In genomic region chr3:5499404-5499803, GRCh38 we compare ENCODE assay signal across 11 cellular contexts.
DNase-seq lines count a peak whose midpoint lies in the region; ATAC-seq and TF ChIP-seq lines count a peak whose summit lies in the region.
"Had no signal": no experiment of that assay in that cellular context is flagged by ENCODE, and none has a peak within 500 bp of the region (broad histone marks: within the 10 kb centered on the region; RNA-seq: fewer than 3 reads in every experiment).

No MANE protein-coding gene starts in this region.

- H3K27ac Mint-ChIP-seq in T-helper 17 cell = no peak overlapping the region
- H3K27ac Mint-ChIP-seq in CD8-positive, alpha-beta T cell = no peak overlapping the region

- DNase-seq in T-helper 17 cell (no peak), 8988T (no peak), lower lobe of right lung (no peak)
- no peak for DNase-seq in CD8-positive, alpha-beta T cell
- DNase-seq: COR-L47, NCI-H446 had no signal

- H3K4me1 ChIP-seq in OCI-LY3 (ENCODE audit: low read length) (peaks cover 19% of the 10 kb centered on the region), lower lobe of right lung (no peaks in the 10 kb centered on the region)
- no peaks in the 10 kb centered on the region for H3K4me1 ChIP-seq in CD8-positive, alpha-beta T cell (ENCODE audit: insufficient read depth, low read length)

- peaks cover 9% of the 10 kb centered on the region; the same call in 1 of the 2 replicates for H4K20me1 ChIP-seq in OCI-LY3 (ENCODE audit: insufficient read depth, low read length)

- H3K36me3 ChIP-seq in OCI-LY3 (replicated peaks; ENCODE audit: low read depth, low read length) (no peaks in the 10 kb centered on the region), lower lobe of right lung (no peaks in the 10 kb centered on the region)
- no peaks in the 10 kb centered on the region for H3K36me3 ChIP-seq in CD8-positive, alpha-beta T cell (ENCODE audit: insufficient read depth, low read length)

- H3K9me3 ChIP-seq in OCI-LY3 (ENCODE audit: insufficient read depth, low read length) (no peaks in the 10 kb centered on the region), T-helper 17 cell (ENCODE audit: control insufficient read depth, low read length, poor library complexity, severe bottlenecking) (no peaks in the 10 kb centered on the region), lower lobe of right lung (no peaks in the 10 kb centered on the region)
- H3K9me3 ChIP-seq in CD8-positive, alpha-beta T cell (ENCODE audit: low read length) = no peaks in the 10 kb centered on the region

- H3K9ac ChIP-seq in OCI-LY3 (ENCODE audit: low read length) = no peak overlapping the region

- H3K4me3 ChIP-seq in OCI-LY3 (ENCODE audit: low read length) = peak overlapping the region; percentile 30
- H3K4me3 ChIP-seq in CD8-positive, alpha-beta T cell (ENCODE audit: low read depth, low read length) = no peak overlapping the region
- no peak overlapping the region for H3K4me3 ChIP-seq in lower lobe of right lung

- CTCF ChIA-PET in CD8-positive, alpha-beta T cell (lab: Charles Lee) = no interaction called here

- POLR2A ChIA-PET in CD8-positive, alpha-beta T cell (lab: Charles Lee) = interaction anchor here (0.6 kb wide), 1 partner anchor 1990 kb away, joined by 3 read pairs; no protein-coding TSS in a partner anchor

- no peak overlapping the region for H3K27ac ChIP-seq in OCI-LY3 (ENCODE audit: low read length)
- no peak overlapping the region for H3K27ac ChIP-seq in CD8-positive, alpha-beta T cell (ENCODE audit: low read depth, low read length)
- no peak overlapping the region for H3K27ac ChIP-seq in lower lobe of right lung

- H3K9me3 Mint-ChIP-seq in CD8-positive, alpha-beta T cell = no peaks in the 10 kb centered on the region

- H3K27me3 ChIP-seq in OCI-LY3 (ENCODE audit: low read depth, low read length) (peaks cover 78% of the 10 kb centered on the region), lower lobe of right lung (ENCODE audit: low read depth) (no peaks in the 10 kb centered on the region)
- H3K27me3 ChIP-seq in CD8-positive, alpha-beta T cell (ENCODE audit: insufficient read depth, low read length) = no peaks in the 10 kb centered on the region

- peak overlapping the region; percentile 66 for H3K4me2 ChIP-seq in OCI-LY3 (ENCODE audit: low read length)

- TF ChIP-seq CTCF in OCI-LY3 (IDR thresholded peaks at IDR 0.05; ENCODE audit: low read depth, low read length) (no peak), lower lobe of right lung (IDR thresholded peaks at IDR 0.05) (no peak)
- no peak for TF ChIP-seq CTCF in CD8-positive, alpha-beta T cell (IDR thresholded peaks at IDR 0.05)

- H3K79me2 ChIP-seq in OCI-LY3 (ENCODE audit: low read length) = no peaks in the 10 kb centered on the region

- intact Hi-C loops in CD8-positive, alpha-beta T cell (cut with DNase I, micrococcal nuclease) = no loop called here
- intact Hi-C loops in lower lobe of right lung (cut with DNase I) = no loop called here

- ATAC-seq in GM18909 (IDR thresholded peaks at IDR 0.05; ENCODE audit: poor library complexity, unreplicated experiment) = peak; percentile 91
- peak; percentile 86 for ATAC-seq in GM21723 (IDR thresholded peaks at IDR 0.05; ENCODE audit: unreplicated experiment)
- ATAC-seq in HG03159 (IDR thresholded peaks at IDR 0.05; ENCODE audit: unreplicated experiment) = peak; percentile 92
- no peak for ATAC-seq in T-helper 17 cell
- no peak for ATAC-seq in CD8-positive, alpha-beta T cell
- ATAC-seq in lower lobe of right lung = no peak
- ATAC-seq: esophagus mucosa had no signal

- no peak overlapping the region for H3K4me3 Mint-ChIP-seq in T-helper 17 cell
- no peak overlapping the region for H3K4me3 Mint-ChIP-seq in CD8-positive, alpha-beta T cell

- H3K4me1 Mint-ChIP-seq in T-helper 17 cell = peaks cover 2% of the 10 kb centered on the region
- H3K4me1 Mint-ChIP-seq in CD8-positive, alpha-beta T cell (ENCODE audit: low read depth) = no peaks in the 10 kb centered on the region

- H3K36me3 Mint-ChIP-seq in T-helper 17 cell (ENCODE audit: low read depth) = no peaks in the 10 kb centered on the region
- no peaks in the 10 kb centered on the region for H3K36me3 Mint-ChIP-seq in CD8-positive, alpha-beta T cell

- no peaks in the 10 kb centered on the region for H3K27me3 Mint-ChIP-seq in T-helper 17 cell
- no peaks in the 10 kb centered on the region for H3K27me3 Mint-ChIP-seq in CD8-positive, alpha-beta T cell (ENCODE audit: low read depth)

- H2AFZ ChIP-seq in OCI-LY3 (ENCODE audit: low read depth, low read length) = no peak overlapping the region

Comparison
In these comparisons a context has a peak if more than half of its experiments do, and no peak if none do; other contexts are left out.
1. ATAC-seq: peak in GM18909 (single experiment), GM21723 (single experiment) and HG03159 (single experiment); none in T-helper 17 cell (single experiment), CD8-positive, alpha-beta T cell (single experiment) and lower lobe of right lung (0 of 2).